9 cellular contexts compared by ENCODE assay signal in the genomic region with DNA sequence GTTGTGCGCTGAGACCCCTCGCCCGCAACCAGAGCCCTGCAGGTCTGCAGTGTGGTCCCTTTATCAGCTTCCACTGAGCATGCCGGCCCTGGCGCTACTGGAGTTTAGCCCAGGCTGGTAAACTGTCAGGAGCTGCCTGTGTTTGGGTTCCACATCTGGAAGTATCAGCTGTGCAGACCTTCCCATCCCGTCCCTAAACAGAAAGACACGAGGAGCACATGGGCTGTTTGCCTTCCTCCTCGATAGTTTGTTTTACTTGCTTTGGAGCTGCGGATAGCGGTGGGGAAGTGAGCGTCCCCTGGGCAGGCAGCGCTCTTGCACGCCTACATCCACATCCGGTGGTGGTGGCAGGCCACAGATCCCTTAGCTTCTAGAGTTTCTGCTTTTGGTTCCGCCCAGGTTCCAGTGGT. TPM values are rescaled to one million over a fixed set of nuclear protein-coding genes. Genes with fewer than 3 reads are reported as not detected.
DNase-seq lines count a peak whose midpoint lies in the region; ATAC-seq and TF ChIP-seq lines count a peak whose summit lies in the region.
"Had no signal": no experiment of that assay in that cellular context is flagged by ENCODE, and none has a peak within 500 bp of the region (broad histone marks: within the 10 kb centered on the region; RNA-seq: fewer than 3 reads in every experiment).

No MANE protein-coding gene starts in this region.

- no peak overlapping the region for H3K27ac ChIP-seq in ascending aorta

- ATAC-seq in GM19463 (IDR thresholded peaks at IDR 0.05; ENCODE audit: unreplicated experiment): peak; percentile 83
- ATAC-seq in left lobe of liver: peak; percentile 23
- ATAC-seq in GM18520 (IDR thresholded peaks at IDR 0.05; ENCODE audit: unreplicated experiment): no peak

- DNase-seq in GF-D8 (lab: John Stamatoyannopoulos, UW) (peak; percentile 2), MV-4-11 (lab: John Stamatoyannopoulos, UW) (peak; percentile 97), left lobe of liver (ENCODE audit: low spot score) (no peak), DMS 273 treated with DMSO at 0.1 percent for 48 hours (lab: John Stamatoyannopoulos, UW) (no peak), ascending aorta (ENCODE audit: low spot score in 2 of 2) (no peak)
- DNase-seq in activated effector memory CD4-positive, alpha-beta T cell treated with Interleukin-2 at 50 U/mL for 16 hours: no peak
- DNase-seq: T-helper 9 cell had no signal

- H3K27me3 ChIP-seq in ascending aorta: no peaks in the 10 kb centered on the region

- peaks cover 2 to 4% of the 10 kb centered on the region in 2 donors for H3K36me3 ChIP-seq in ascending aorta

- TF ChIP-seq CTCF in ascending aorta (IDR thresholded peaks at IDR 0.05): no peak

- H3K4me1 ChIP-seq in ascending aorta: no peaks in the 10 kb centered on the region

- H3K4me3 ChIP-seq in ascending aorta: no peak overlapping the region

- intact Hi-C loops in ascending aorta (cut with DNase I): no loop called here

- no peaks in the 10 kb centered on the region for H3K9me3 ChIP-seq in ascending aorta

RNA-seq across cellular contexts. Expression of a gene that starts 12.5 kb away (rescaled TPM):
- total RNA-seq in left lobe of liver (0.50 TPM), ascending aorta (31.3 TPM)

Comparison
In these comparisons a context has a peak if more than half of its experiments do, and no peak if none do; other contexts are left out.
1. DNase-seq: peak in GF-D8 (single experiment) and MV-4-11 (single experiment); none in left lobe of liver (single experiment), DMS 273 treated with DMSO at 0.1 percent for 48 hours (single experiment), activated effector memory CD4-positive, alpha-beta T cell treated with Interleukin-2 at 50 U/mL for 16 hours (single experiment) and ascending aorta (0 of 2).
2. RNA of a gene that starts 12.5 kb away (total RNA-seq): 31.3 TPM in ascending aorta (single experiment); 0.50 TPM in left lobe of liver (single experiment); every median in the first group is over 10 times any median in the second.